Comparison of ENCODE assay signal across 21 cellular contexts in genomic region chr1:5485968-5486665, GRCh38.
"Had no signal": no experiment of that assay in that cellular context is flagged by ENCODE, and none has a peak within 500 bp of the region (broad histone marks: within the 10 kb centered on the region; RNA-seq: fewer than 3 reads in every experiment).

No MANE protein-coding gene starts in this region.

- H3K27ac ChIP-seq: ascending aorta, colonic mucosa, lower lobe of right lung, psoas muscle, stomach, upper lobe of right lung had no signal

- H3K27ac Mint-ChIP-seq: nephron progenitor cell had no signal

- H3K36me3 ChIP-seq: ascending aorta, colonic mucosa, lower lobe of right lung, stomach, upper lobe of right lung had no signal

- ATAC-seq: activated T-cell treated with anti-CD3 and anti-CD28 coated beads, Interleukin-2, amount 50 U/mL, for 4 hours; lower lobe of right lung; psoas muscle; right cardiac atrium; upper lobe of right lung had no signal

- H3K9me3 Mint-ChIP-seq: activated T-cell treated with anti-CD3 and anti-CD28 coated beads, Interleukin-2, amount 50 U/mL, for 4 hours; central memory CD8-positive, alpha-beta T cell; nephron progenitor cell had no signal

- DNase-seq: activated CD4-positive, alpha-beta T cell treated with anti-CD3 and anti-CD28 coated beads, Interleukin-2, amount 50 U/mL, for 1 hour; activated CD8-positive, alpha-beta memory T cell treated with anti-CD3 and anti-CD28 coated beads, Interleukin-2, amount 50 U/mL, for 4 hours; activated effector memory CD4-positive, alpha-beta T cell treated with anti-CD3 and anti-CD28 coated beads, Interleukin-2, amount 50 U/mL, for 16 hours; activated naive CD4-positive, alpha-beta T cell treated with anti-CD3 and anti-CD28 coated beads, Interleukin-2, amount 50 U/mL, for 16 hours; activated T-cell treated with anti-CD3 and anti-CD28 coated beads, Interleukin-2, amount 50 U/mL, for 4 hours; colonic mucosa; endodermal cell; foreskin melanocyte; hypothalamus; islet precursor cell; lower lobe of right lung; nephron progenitor cell; psoas muscle; right cardiac atrium; stimulated activated CD4-positive, alpha-beta T cell treated with anti-CD3 and anti-CD28 coated beads, Interleukin-15, amount 100 ng/mL, for 24 hours; stimulated activated CD4-positive, alpha-beta T cell treated with anti-CD3 and anti-CD28 coated beads, Interleukin-4, amount 100 ng/mL, for 1 hour; stomach; T1000; upper lobe of right lung had no signal

- H3K4me3 ChIP-seq: ascending aorta, colonic mucosa, lower lobe of right lung, psoas muscle, stomach, upper lobe of right lung had no signal

- H3K4me1 ChIP-seq: ascending aorta, colonic mucosa, lower lobe of right lung, psoas muscle, stomach, upper lobe of right lung had no signal

- H3K27me3 ChIP-seq: colonic mucosa had no signal

- H3K9me3 ChIP-seq: ascending aorta, colonic mucosa, lower lobe of right lung, psoas muscle, stomach, upper lobe of right lung had no signal

- H3K4me3 Mint-ChIP-seq: activated T-cell treated with anti-CD3 and anti-CD28 coated beads, Interleukin-2, amount 50 U/mL, for 4 hours; central memory CD8-positive, alpha-beta T cell; endodermal cell; nephron progenitor cell had no signal
